In the genomic region with DNA sequence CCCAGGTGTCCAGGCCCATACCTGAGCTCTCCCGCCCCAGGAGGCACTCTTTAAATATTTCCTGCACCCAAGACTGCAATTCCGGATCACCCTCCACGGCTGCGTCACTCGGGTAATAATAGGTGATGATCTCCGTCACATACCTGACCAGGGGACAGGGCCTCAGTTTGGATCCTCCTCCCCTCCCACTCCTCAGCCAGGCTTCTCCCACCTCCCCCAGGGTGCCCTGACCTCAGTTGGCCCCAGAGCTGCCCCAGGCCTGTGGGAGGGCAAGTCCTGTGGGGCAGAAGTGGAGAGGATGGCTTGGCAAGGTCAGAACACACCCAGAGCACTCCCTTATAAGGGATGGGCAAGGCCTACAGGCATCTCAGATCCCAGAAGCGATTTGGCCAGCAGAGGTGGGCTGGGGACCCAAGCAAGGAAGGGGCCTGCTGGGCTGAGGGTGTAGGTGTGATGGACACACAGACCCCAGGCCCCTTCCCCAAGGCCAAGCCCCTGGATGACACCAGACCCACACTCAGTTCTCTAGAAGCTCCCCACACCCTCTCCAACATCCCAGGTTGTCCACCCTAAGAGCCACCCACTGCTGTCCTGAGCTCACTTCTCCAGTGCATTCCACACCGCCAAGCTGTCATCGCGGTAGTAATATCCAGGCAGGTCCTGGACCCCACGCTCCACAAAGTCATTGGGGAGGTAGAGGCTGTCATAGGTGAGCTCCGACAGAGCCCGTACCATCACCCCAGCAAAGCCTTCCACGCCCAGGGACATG, we compare ENCODE assay signal across 28 cellular contexts. TPM values are rescaled to one million over a fixed set of nuclear protein-coding genes. Genes with fewer than 3 reads are reported as not detected.
"Had no signal": no experiment of that assay in that cellular context is flagged by ENCODE, and none has a peak within 500 bp of the region (broad histone marks: within the 10 kb centered on the region; RNA-seq: fewer than 3 reads in every experiment).

No MANE protein-coding gene starts in this region.

- H3K4me3 ChIP-seq: K562, Peyer's patch had no signal

- ATAC-seq: activated CD8-positive, alpha-beta memory T cell treated with anti-CD3 and anti-CD28 coated beads, Interleukin-2, amount 10 ng/mL, durations not matched to agents 7 days and 5 days; K562 had no signal

- H3K36me3 Mint-ChIP-seq: activated CD8-positive, alpha-beta memory T cell treated with anti-CD3 and anti-CD28 coated beads, Interleukin-2, amount 10 ng/mL, durations not matched to agents 7 days and 5 days; activated naive CD4-positive, alpha-beta T cell treated with anti-CD3 and anti-CD28 coated beads, Interleukin-2, amount 50 U/mL, for 24 hours; brain had no signal

- DNase-seq: activated B cell treated with CpG ODN at 0.5 μM for 24 hours; activated CD4-positive, alpha-beta T cell treated with anti-CD3 and anti-CD28 coated beads for 1 hour; activated CD4-positive, alpha-beta T cell treated with anti-CD3 and anti-CD28 coated beads, Interleukin-2, amount 10 ng/mL, durations not matched to agents 24 days and 14 days; activated CD4-positive, alpha-beta T cell treated with anti-CD3 and anti-CD28 coated beads, Interleukin-2, amount 50 U/mL, for 48 hours; activated CD8-positive, alpha-beta memory T cell treated with anti-CD3 and anti-CD28 coated beads, Interleukin-2, amount 10 ng/mL, durations not matched to agents 7 days and 5 days; activated effector memory CD4-positive, alpha-beta T cell treated with Interleukin-2 at 50 U/mL for 16 hours; activated naive CD4-positive, alpha-beta T cell; activated T-cell treated with anti-CD3 and anti-CD28 coated beads, Interleukin-2, amount 50 U/mL, for 24 hours; amniotic stem cell; Karpas-422; MM.1S; NCI-H1105; NCI-H1436; NCI-H1694 treated with DMSO at 0.1 percent for 48 hours; NCI-H2081; NCI-H510A treated with DMSO at 0.1 percent for 48 hours; NCI-H69; NK-92 treated with Interleukin-12 subunit alpha and Interleukin-12 subunit beta, amount 100 ng/mL, for 24 hours; OCI-M1; Peyer's patch; SIG-M5; T-helper 2 cell; T1000 had no signal

- H3K9me3 ChIP-seq: Peyer's patch had no signal

- H3K27ac ChIP-seq: Peyer's patch had no signal

- H3K4me3 Mint-ChIP-seq: activated B cell treated with CpG ODN at 0.5 μM for 24 hours; activated CD4-positive, alpha-beta T cell treated with anti-CD3 and anti-CD28 coated beads, Interleukin-2, amount 10 ng/mL, durations not matched to agents 24 days and 14 days; activated CD8-positive, alpha-beta memory T cell treated with anti-CD3 and anti-CD28 coated beads, Interleukin-2, amount 10 ng/mL, durations not matched to agents 7 days and 5 days; activated T-cell treated with anti-CD3 and anti-CD28 coated beads, Interleukin-2, amount 50 U/mL, for 24 hours; activated T-helper 1 cell treated with anti-CD3 and anti-CD28 coated beads, Interleukin-12 subunit alpha, Interleukin-12 subunit beta, Interleukin-2, Interleukin-4 antibody, amounts not matched to agents 30 ng/mL and 10 ng/mL and 1 ng/mL, durations not matched to agents 14 hours and 24 hours and 36 hours had no signal

- H3K27ac Mint-ChIP-seq: activated B cell treated with CpG ODN at 0.5 μM for 24 hours; activated CD4-positive, alpha-beta T cell treated with anti-CD3 and anti-CD28 coated beads, Interleukin-2, amount 10 ng/mL, durations not matched to agents 24 days and 14 days; activated CD8-positive, alpha-beta memory T cell treated with anti-CD3 and anti-CD28 coated beads, Interleukin-2, amount 10 ng/mL, durations not matched to agents 7 days and 5 days; activated T-cell treated with anti-CD3 and anti-CD28 coated beads, Interleukin-2, amount 50 U/mL, for 24 hours; activated T-helper 1 cell treated with anti-CD3 and anti-CD28 coated beads, Interleukin-12 subunit alpha, Interleukin-12 subunit beta, Interleukin-2, Interleukin-4 antibody, amounts not matched to agents 30 ng/mL and 10 ng/mL and 1 ng/mL, durations not matched to agents 14 hours and 24 hours and 36 hours; brain had no signal

- H3K9me3 Mint-ChIP-seq: activated B cell treated with CpG ODN at 0.5 μM for 24 hours; activated CD4-positive, alpha-beta T cell treated with anti-CD3 and anti-CD28 coated beads, Interleukin-2, amount 10 ng/mL, durations not matched to agents 24 days and 14 days; activated naive CD4-positive, alpha-beta T cell treated with anti-CD3 and anti-CD28 coated beads, Interleukin-2, amount 50 U/mL, for 24 hours; activated T-cell treated with anti-CD3 and anti-CD28 coated beads, Interleukin-2, amount 50 U/mL, for 24 hours; activated T-helper 1 cell treated with anti-CD3 and anti-CD28 coated beads, Interleukin-12 subunit alpha, Interleukin-12 subunit beta, Interleukin-2, Interleukin-4 antibody, amounts not matched to agents 30 ng/mL and 10 ng/mL and 1 ng/mL, durations not matched to agents 14 hours and 24 hours and 36 hours had no signal

- H3K36me3 ChIP-seq: Peyer's patch had no signal

RNA-seq across cellular contexts. Expression of a gene that starts 11.8 kb away (rescaled TPM):
- total RNA-seq: astrocyte, K562 had no signal
- polyA plus RNA-seq: K562 had no signal

RNA-seq across cellular contexts. Expression of a gene that starts 36.9 kb away (rescaled TPM):
- total RNA-seq: activated B cell treated with CpG ODN at 0.5 μM for 24 hours; activated CD4-positive, alpha-beta T cell treated with anti-CD3 and anti-CD28 coated beads, Interleukin-2, amount 10 ng/mL, durations not matched to agents 24 days and 14 days; activated CD8-positive, alpha-beta memory T cell treated with anti-CD3 and anti-CD28 coated beads, Interleukin-2, amount 10 ng/mL, durations not matched to agents 7 days and 5 days; activated T-helper 1 cell treated with anti-CD3 and anti-CD28 coated beads, Interleukin-12 subunit alpha, Interleukin-12 subunit beta, Interleukin-2, Interleukin-4 antibody, amounts not matched to agents 30 ng/mL and 10 ng/mL and 1 ng/mL, durations not matched to agents 14 hours and 24 hours and 36 hours; astrocyte had no signal
- polyA plus RNA-seq: K562 had no signal

RNA-seq across cellular contexts. Expression of a gene that starts 42.6 kb away (rescaled TPM):
- total RNA-seq: activated B cell treated with CpG ODN at 0.5 μM for 24 hours; activated CD4-positive, alpha-beta T cell treated with anti-CD3 and anti-CD28 coated beads, Interleukin-2, amount 10 ng/mL, durations not matched to agents 24 days and 14 days; activated CD8-positive, alpha-beta memory T cell treated with anti-CD3 and anti-CD28 coated beads, Interleukin-2, amount 10 ng/mL, durations not matched to agents 7 days and 5 days; activated T-helper 1 cell treated with anti-CD3 and anti-CD28 coated beads, Interleukin-12 subunit alpha, Interleukin-12 subunit beta, Interleukin-2, Interleukin-4 antibody, amounts not matched to agents 30 ng/mL and 10 ng/mL and 1 ng/mL, durations not matched to agents 14 hours and 24 hours and 36 hours; Peyer's patch had no signal
- polyA plus RNA-seq: K562 had no signal

RNA-seq across cellular contexts. Expression of a gene that starts 48.1 kb away (rescaled TPM):
- total RNA-seq: Peyer's patch had no signal
